In genomic region chr17:60240290-60240689, GRCh38 we compare ENCODE assay signal across 36 cellular contexts.
"Had no signal": no experiment of that assay in that cellular context is flagged by ENCODE, and none has a peak within 500 bp of the region (broad histone marks: within the 10 kb centered on the region; RNA-seq: fewer than 3 reads in every experiment).

No MANE protein-coding gene starts in this region.

- H3K4me1 ChIP-seq: esophagus squamous epithelium, gastroesophageal sphincter, heart right ventricle had no signal

- H3K4me1 Mint-ChIP-seq: activated CD4-positive, alpha-beta memory T cell treated with anti-CD3 and anti-CD28 coated beads, Interleukin-2, amount 10 ng/mL, durations not matched to agents 7 days and 5 days; activated CD4-positive, alpha-beta T cell treated with anti-CD3 and anti-CD28 coated beads for 36 hours; activated CD4-positive, alpha-beta T cell treated with anti-CD3 and anti-CD28 coated beads, Interleukin-2, amount 10 ng/mL, durations not matched to agents 7 days and 5 days; activated T-helper 17 cell treated with anti-CD3 and anti-CD28 coated beads, Interleukin-2, amount 50 U/mL, for 72 hours; central memory CD8-positive, alpha-beta T cell; T-helper 17 cell had no signal

- H3K27ac Mint-ChIP-seq: activated CD4-positive, alpha-beta memory T cell treated with anti-CD3 and anti-CD28 coated beads, Interleukin-2, amount 10 ng/mL, durations not matched to agents 7 days and 5 days; activated CD4-positive, alpha-beta T cell treated with anti-CD3 and anti-CD28 coated beads for 36 hours; activated CD4-positive, alpha-beta T cell treated with anti-CD3 and anti-CD28 coated beads, Interleukin-2, amount 10 ng/mL, durations not matched to agents 7 days and 5 days; activated naive CD8-positive, alpha-beta T cell; activated T-helper 17 cell treated with anti-CD3 and anti-CD28 coated beads, Interleukin-2, amount 50 U/mL, for 72 hours; T-helper 17 cell; T-helper 2 cell treated with Interferon-gamma antibody and Interleukin-4, amounts not matched to agents 5 μg/mL and 100 μg/mL, for 36 hours had no signal

- H3K9me3 Mint-ChIP-seq: activated CD4-positive, alpha-beta memory T cell treated with anti-CD3 and anti-CD28 coated beads, Interleukin-2, amount 10 ng/mL, durations not matched to agents 7 days and 5 days; activated CD4-positive, alpha-beta T cell treated with anti-CD3 and anti-CD28 coated beads, Interleukin-2, amount 10 ng/mL, durations not matched to agents 7 days and 5 days; T-helper 2 cell treated with Interferon-gamma antibody and Interleukin-4, amounts not matched to agents 5 μg/mL and 100 μg/mL, for 36 hours had no signal

- H3K27me3 Mint-ChIP-seq: activated CD4-positive, alpha-beta memory T cell treated with anti-CD3 and anti-CD28 coated beads, Interleukin-2, amount 10 ng/mL, durations not matched to agents 7 days and 5 days; activated CD4-positive, alpha-beta T cell treated with anti-CD3 and anti-CD28 coated beads for 36 hours; activated CD4-positive, alpha-beta T cell treated with anti-CD3 and anti-CD28 coated beads, Interleukin-2, amount 10 ng/mL, durations not matched to agents 7 days and 5 days; activated naive CD8-positive, alpha-beta T cell; activated T-helper 17 cell treated with anti-CD3 and anti-CD28 coated beads, Interleukin-2, amount 50 U/mL, for 72 hours; central memory CD8-positive, alpha-beta T cell; T-helper 17 cell had no signal

- H3K4me3 ChIP-seq: esophagus squamous epithelium, gastroesophageal sphincter, heart right ventricle had no signal

- DNase-seq: activated CD4-positive, alpha-beta memory T cell treated with anti-CD3 and anti-CD28 coated beads, Interleukin-2, amount 10 ng/mL, durations not matched to agents 7 days and 5 days; activated CD4-positive, alpha-beta T cell treated with anti-CD3 and anti-CD28 coated beads for 36 hours; activated CD4-positive, alpha-beta T cell treated with anti-CD3 and anti-CD28 coated beads, Interleukin-2, amount 10 ng/mL, durations not matched to agents 7 days and 5 days; activated CD4-positive, alpha-beta T cell treated with anti-CD3 and anti-CD28 coated beads, Interleukin-2, amount 50 U/mL, for 4 hours; activated CD4-positive, CD25-positive, alpha-beta regulatory T cell; activated CD4-positive, CD25-positive, alpha-beta regulatory T cell treated with anti-CD3 and anti-CD28 coated beads, Interleukin-2, amount 50 U/mL, for 72 hours; activated CD8-positive, alpha-beta memory T cell treated with anti-CD3 and anti-CD28 coated beads for 24 hours; activated effector memory CD4-positive, alpha-beta T cell treated with Interleukin-2 at 50 U/mL for 16 hours; activated gamma-delta T cell treated with Interleukin-2 at 50 U/mL for 16 hours; activated naive CD4-positive, alpha-beta T cell treated with anti-CD3 and anti-CD28 coated beads, Interleukin-2, amount 50 U/mL, for 16 hours; activated naive CD4-positive, alpha-beta T cell treated with Interleukin-2 at 50 U/mL for 16 hours; activated T-cell treated with anti-CD3 and anti-CD28 coated beads, Interleukin-2, amount 50 U/mL, for 4 hours; amniotic stem cell; anterior cingulate cortex; brain microvascular endothelial cell; cortex of kidney; dermis blood vessel endothelial cell; effector CD4-positive, alpha-beta T cell; esophagus squamous epithelium; foreskin melanocyte; heart right ventricle; T-helper 1 cell; T-helper 17 cell; T1000; WERI-Rb-1 had no signal

- H3K9me3 ChIP-seq: esophagus squamous epithelium, gastroesophageal sphincter had no signal

- H3K4me3 Mint-ChIP-seq: activated CD4-positive, alpha-beta memory T cell treated with anti-CD3 and anti-CD28 coated beads, Interleukin-2, amount 10 ng/mL, durations not matched to agents 7 days and 5 days; activated CD4-positive, alpha-beta T cell treated with anti-CD3 and anti-CD28 coated beads for 36 hours; activated CD4-positive, alpha-beta T cell treated with anti-CD3 and anti-CD28 coated beads, Interleukin-2, amount 10 ng/mL, durations not matched to agents 7 days and 5 days; activated naive CD8-positive, alpha-beta T cell; activated T-cell treated with anti-CD3 and anti-CD28 coated beads, Interleukin-2, amount 50 U/mL, for 4 hours; activated T-helper 17 cell treated with anti-CD3 and anti-CD28 coated beads, Interleukin-2, amount 50 U/mL, for 72 hours; central memory CD8-positive, alpha-beta T cell; T-helper 17 cell; T-helper 2 cell treated with Interferon-gamma antibody and Interleukin-4, amounts not matched to agents 5 μg/mL and 100 μg/mL, for 36 hours had no signal

- H3K27me3 ChIP-seq: brain microvascular endothelial cell, esophagus squamous epithelium, gastroesophageal sphincter, heart right ventricle had no signal

- H3K36me3 ChIP-seq: brain microvascular endothelial cell, WERI-Rb-1 had no signal

- FAIRE-seq: astrocyte, bronchial epithelial cell, colon, endometrium, endothelial cell of umbilical vein had no signal

- H3K27ac ChIP-seq: brain microvascular endothelial cell, epithelial cell of prostate, esophagus squamous epithelium, gastroesophageal sphincter, heart right ventricle, WERI-Rb-1 had no signal
